Comparison of ENCODE assay signal across 8 cellular contexts in genomic region chr10:110500515-110500905, GRCh38. TPM values are rescaled to one million over a fixed set of nuclear protein-coding genes. Genes with fewer than 3 reads are reported as not detected.
DNase-seq lines count a peak whose midpoint lies in the region; ATAC-seq and TF ChIP-seq lines count a peak whose summit lies in the region.

No MANE protein-coding gene starts in this region.

- H3K4me3 Mint-ChIP-seq in T-cell: peak overlapping the region; percentile 86 to 92 (median 88)

- intact Hi-C loops in esophagus squamous epithelium (cut with DNase I): no loop called here

- POLR2A ChIA-PET in T-cell (lab: Charles Lee): no interaction called here

- peak overlapping the region; percentile 82; the same call in 1 of the 2 replicates for H3K9ac ChIP-seq in ES-I3 (ENCODE audit: low read depth, low read length)

- H3K27me3 ChIP-seq in esophagus squamous epithelium: peaks cover 0 to 9% (median 0%) of the 10 kb centered on the region in 4 donors

- TF ChIP-seq POLR2A in esophagus squamous epithelium (IDR thresholded peaks at IDR 0.05): no peak

- ATAC-seq in T-cell (replicated peaks in 1 of 4): no peak
- no peak for ATAC-seq in HG02571 (IDR thresholded peaks at IDR 0.05; ENCODE audit: unreplicated experiment)

- 61 to 71% methylated on average over 3 of the region's 3 CpGs for WGBS in esophagus squamous epithelium, 2 donors

- DNase-seq in T-cell (no peak), esophagus squamous epithelium (lab: John Stamatoyannopoulos, UW) (no peak), renal cortical epithelial cell (ENCODE audit: low read depth) (peak; percentile 74), NCI-H69 (lab: John Stamatoyannopoulos, UW) (no peak)
- DNase-seq in activated effector memory CD4-positive, alpha-beta T cell treated with Interleukin-2 at 50 U/mL for 16 hours: no peak
- no peak for DNase-seq in activated effector memory CD4-positive, alpha-beta T cell treated with anti-CD3 and anti-CD28 coated beads, Interleukin-2, amount 50 U/mL, for 16 hours

- H3K9me3 ChIP-seq in ES-I3 (ENCODE audit: control insufficient read depth, insufficient read depth, low read length): no peaks in the 10 kb centered on the region
- H3K9me3 ChIP-seq in esophagus squamous epithelium: no peaks in the 10 kb centered on the region

- peaks cover 84 to 86% (median 86%) of the 10 kb centered on the region in 3 donors for H3K4me1 Mint-ChIP-seq in T-cell

- H3K4me1 ChIP-seq in ES-I3 (ENCODE audit: insufficient read depth, low read length) (peaks cover 28% of the 10 kb centered on the region), esophagus squamous epithelium (peaks cover 56 to 90% (median 72%) of the 10 kb centered on the region in 3 donors)

- H3K27me3 Mint-ChIP-seq in T-cell: no peaks in the 10 kb centered on the region

- H3K36me3 Mint-ChIP-seq in T-cell: peaks cover 8% of the 10 kb centered on the region

- peak overlapping the region; percentile 86 to 97 for H3K27ac Mint-ChIP-seq in T-cell

- peaks cover 16% of the 10 kb centered on the region for H3K36me3 ChIP-seq in ES-I3 (ENCODE audit: insufficient read depth, low read length)
- H3K36me3 ChIP-seq in esophagus squamous epithelium: no peaks in the 10 kb centered on the region

- CTCF ChIA-PET in T-cell (lab: Charles Lee): interaction anchor here in 1 of 2 donors (2.7 kb wide), 1 partner anchor 145 kb away, joined by 8 read pairs; no protein-coding TSS in a partner anchor

- no peaks in the 10 kb centered on the region for H3K9me3 Mint-ChIP-seq in T-cell

- TF ChIP-seq CTCF in esophagus squamous epithelium (IDR thresholded peaks at IDR 0.05): no peak

- H3K4me3 ChIP-seq in esophagus squamous epithelium: peak overlapping the region; percentile 4 to 72 (median 64)

- peak overlapping the region; percentile 53 to 93 (median 86) for H3K27ac ChIP-seq in esophagus squamous epithelium

RNA-seq across cellular contexts. Expression of gene DUSP5, which starts 2.8 kb away (rescaled TPM):
- total RNA-seq in T-cell (10 to 100 TPM in 2 of 5 donors, 1 to 10 TPM in 3; 6.6 to 69.5 (median 9.6) TPM), esophagus squamous epithelium (10 to 100 TPM; 15.0 to 60.6 (median 47.9) TPM), renal cortical epithelial cell (8.2 and 62.2 TPM in 2 replicates)
